1 cellular context compared by ENCODE assay signal in the genomic region with DNA sequence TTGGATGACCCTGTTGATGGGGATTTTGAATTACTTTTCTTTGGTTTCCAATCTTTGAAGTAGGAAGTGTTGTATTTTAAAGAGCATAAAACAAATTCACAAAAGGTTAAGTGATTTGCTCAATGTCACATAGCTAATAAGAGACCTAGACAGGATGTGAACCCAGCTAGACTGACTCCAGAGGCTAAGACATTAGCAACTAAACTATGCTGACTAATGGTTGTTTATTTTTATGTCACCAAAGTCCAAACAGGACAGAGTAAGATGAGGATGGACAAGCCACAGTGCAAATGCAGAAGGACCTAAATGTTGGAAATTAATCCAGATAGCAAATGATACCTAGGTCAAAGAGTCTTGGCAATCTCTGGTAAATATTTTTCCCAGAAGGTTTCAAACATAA.
TF ChIP-seq lines count a peak whose summit lies in the region.

No MANE protein-coding gene starts in this region.

TF ChIP-seq in HepG2, 621 proteins besides CTCF, POLR2A, EP300 and RAD21 (continued from another document):
- no peak for TF ChIP-seq BCLAF1 (IDR thresholded peaks at IDR 0.05)
